In the genomic region with DNA sequence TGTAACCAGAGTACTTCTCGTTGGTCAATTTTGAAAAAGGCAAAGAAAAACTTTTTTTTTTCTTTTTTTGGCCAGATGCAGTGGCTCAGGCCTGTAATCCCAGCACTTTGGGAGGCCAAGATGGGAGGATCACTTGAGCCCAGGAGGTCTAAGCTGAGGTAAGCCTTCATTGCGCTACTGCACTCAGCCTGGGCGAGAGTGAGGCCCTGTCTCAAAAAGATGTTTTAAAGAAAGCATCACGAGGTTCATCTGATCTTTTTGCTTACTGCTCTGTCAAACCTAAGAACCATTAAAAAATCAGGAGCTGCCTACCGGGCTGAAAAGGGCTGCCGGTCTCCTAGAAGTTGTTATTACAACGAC, we compare ENCODE assay signal across 8 cellular contexts. TPM values are rescaled to one million over a fixed set of nuclear protein-coding genes. Genes with fewer than 3 reads are reported as not detected.
DNase-seq lines count a peak whose midpoint lies in the region; ATAC-seq and TF ChIP-seq lines count a peak whose summit lies in the region.

No MANE protein-coding gene starts in this region.

- peak overlapping the region; percentile 88 for H3K9ac ChIP-seq in smooth muscle cell (ENCODE audit: low read depth)

- no peaks in the 10 kb centered on the region for H3K27me3 ChIP-seq in smooth muscle cell (ENCODE audit: low read depth)

- no peaks in the 10 kb centered on the region for H3K9me3 Mint-ChIP-seq in activated naive CD4-positive, alpha-beta T cell treated with anti-CD3 and anti-CD28 coated beads, Interleukin-2, amount 10 ng/mL, durations not matched to agents 7 days and 5 days
- no peaks in the 10 kb centered on the region for H3K9me3 Mint-ChIP-seq in glutamatergic neuron (ENCODE audit: unreplicated experiment)

- WGBS in smooth muscle cell (ENCODE audit: low lambda C conversion rate), result 22% methylated on average over 7 of the region's 7 CpGs

- CTCF ChIA-PET in activated naive CD4-positive, alpha-beta T cell treated with anti-CD3 and anti-CD28 coated beads, Interleukin-2, amount 10 ng/mL, durations not matched to agents 7 days and 5 days (lab: Charles Lee), result interaction anchor here (1.0 to 1.9 kb wide), 2 partner anchors 28 to 155 kb away, joined by 3 to 6 read pairs; no protein-coding TSS in a partner anchor

- peak overlapping the region; percentile 74 for H3K4me3 ChIP-seq in smooth muscle cell

- H3K4me1 Mint-ChIP-seq in activated naive CD4-positive, alpha-beta T cell treated with anti-CD3 and anti-CD28 coated beads, Interleukin-2, amount 10 ng/mL, durations not matched to agents 7 days and 5 days, result peaks cover 38% of the 10 kb centered on the region
- H3K4me1 Mint-ChIP-seq in glutamatergic neuron (ENCODE audit: low read depth, unreplicated experiment), result peaks cover 6% of the 10 kb centered on the region

- H3K27me3 Mint-ChIP-seq in activated naive CD4-positive, alpha-beta T cell treated with anti-CD3 and anti-CD28 coated beads, Interleukin-2, amount 10 ng/mL, durations not matched to agents 7 days and 5 days, result no peaks in the 10 kb centered on the region
- H3K27me3 Mint-ChIP-seq in glutamatergic neuron (ENCODE audit: unreplicated experiment), result peaks cover 2% of the 10 kb centered on the region

- TF ChIP-seq CTCF in glutamatergic neuron (IDR thresholded peaks at IDR 0.05; ENCODE audit: partially characterized antibody, unreplicated experiment) (no peak), smooth muscle cell (IDR thresholded peaks at IDR 0.05; ENCODE audit: borderline replicate concordance, insufficient read depth, poor library complexity, severe bottlenecking) (no peak)

- H3K9me3 ChIP-seq in smooth muscle cell (replicated peaks; ENCODE audit: low read depth), result no peaks in the 10 kb centered on the region

- peaks cover 15% of the 10 kb centered on the region for H3K4me1 ChIP-seq in smooth muscle cell (ENCODE audit: low read depth)

- ATAC-seq in SK-N-SH treated with all-trans-retinoic acid at 6 μM for 48 hours (peak; percentile 7), GM21447 (IDR thresholded peaks at IDR 0.05; ENCODE audit: unreplicated experiment) (no peak)

- peaks cover 46% of the 10 kb centered on the region for H3K36me3 Mint-ChIP-seq in activated naive CD4-positive, alpha-beta T cell treated with anti-CD3 and anti-CD28 coated beads, Interleukin-2, amount 10 ng/mL, durations not matched to agents 7 days and 5 days
- no peaks in the 10 kb centered on the region for H3K36me3 Mint-ChIP-seq in glutamatergic neuron (ENCODE audit: unreplicated experiment)

- H3K4me2 ChIP-seq in smooth muscle cell, result peak overlapping the region; percentile 92

- H3K27ac Mint-ChIP-seq in activated naive CD4-positive, alpha-beta T cell treated with anti-CD3 and anti-CD28 coated beads, Interleukin-2, amount 10 ng/mL, durations not matched to agents 7 days and 5 days, result peak overlapping the region; percentile 97
- peak overlapping the region; percentile 95 for H3K27ac Mint-ChIP-seq in glutamatergic neuron (ENCODE audit: unreplicated experiment)

- H3K4me3 Mint-ChIP-seq in activated naive CD4-positive, alpha-beta T cell treated with anti-CD3 and anti-CD28 coated beads, Interleukin-2, amount 10 ng/mL, durations not matched to agents 7 days and 5 days, result peak overlapping the region; percentile 91
- H3K4me3 Mint-ChIP-seq in glutamatergic neuron (ENCODE audit: unreplicated experiment), result peak overlapping the region; percentile 100

- peak overlapping the region; percentile 82 for H2AFZ ChIP-seq in smooth muscle cell (ENCODE audit: low read depth)

- no peak for DNase-seq in activated naive CD4-positive, alpha-beta T cell treated with anti-CD3 and anti-CD28 coated beads, Interleukin-2, amount 10 ng/mL, durations not matched to agents 7 days and 5 days
- no peak for DNase-seq in activated naive CD4-positive, alpha-beta T cell treated with anti-CD3 and anti-CD28 coated beads, Interleukin-2, amount 50 U/mL, for 16 hours
- DNase-seq in glutamatergic neuron, result no peak
- DNase-seq in smooth muscle cell (lab: John Stamatoyannopoulos, UW; ENCODE audit: unreplicated experiment), result no peak
- no peak for DNase-seq in NCI-H1694 (lab: John Stamatoyannopoulos, UW)
- DNase-seq in stimulated activated CD4-positive, alpha-beta T cell treated with anti-CD3 and anti-CD28 coated beads, Interleukin-4, amount 100 ng/mL, for 24 hours, result no peak

- H4K20me1 ChIP-seq in smooth muscle cell (ENCODE audit: low read depth), result no peaks in the 10 kb centered on the region

- H3K27ac ChIP-seq in smooth muscle cell (ENCODE audit: low read depth), result peak overlapping the region; percentile 93

- peaks cover 7% of the 10 kb centered on the region for H3K79me2 ChIP-seq in smooth muscle cell (ENCODE audit: low read depth)

- H3K36me3 ChIP-seq in smooth muscle cell (ENCODE audit: low read depth), result peaks cover 9% of the 10 kb centered on the region

- no peaks in the 10 kb centered on the region for H3F3A ChIP-seq in smooth muscle cell (ENCODE audit: low read depth)

TF ChIP-seq in SK-N-SH treated with all-trans-retinoic acid at 6 μM for 48 hours, 23 proteins besides CTCF, POLR2A, EP300 and RAD21:
- TF ChIP-seq ZFP3 (CRISPR knock-in tag; IDR thresholded peaks at IDR 0.05) (no peak), BACH2 (CRISPR knock-in tag; IDR thresholded peaks at IDR 0.05; ENCODE audit: borderline replicate concordance) (no peak), ZNF8 (CRISPR knock-in tag; IDR thresholded peaks at IDR 0.05) (no peak), ZNF70 (CRISPR knock-in tag; IDR thresholded peaks at IDR 0.05) (no peak), ESRRG (CRISPR knock-in tag; IDR thresholded peaks at IDR 0.05) (no peak), ZC3H10 (CRISPR knock-in tag; IDR thresholded peaks at IDR 0.05) (no peak), OSR1 (CRISPR knock-in tag; IDR thresholded peaks at IDR 0.05) (no peak), RARB (CRISPR knock-in tag; IDR thresholded peaks at IDR 0.05) (no peak), GLIS3 (CRISPR knock-in tag; IDR thresholded peaks at IDR 0.05) (no peak), TCF4 (CRISPR knock-in tag; IDR thresholded peaks at IDR 0.05; ENCODE audit: borderline replicate concordance) (no peak), ISL1 (CRISPR knock-in tag; IDR thresholded peaks at IDR 0.05) (no peak), PPARA (CRISPR knock-in tag; IDR thresholded peaks at IDR 0.05; ENCODE audit: borderline replicate concordance) (no peak), ARNTL (CRISPR knock-in tag; IDR thresholded peaks at IDR 0.05; ENCODE audit: borderline replicate concordance, low read depth) (no peak)
- TF ChIP-seq, protein P1, sequence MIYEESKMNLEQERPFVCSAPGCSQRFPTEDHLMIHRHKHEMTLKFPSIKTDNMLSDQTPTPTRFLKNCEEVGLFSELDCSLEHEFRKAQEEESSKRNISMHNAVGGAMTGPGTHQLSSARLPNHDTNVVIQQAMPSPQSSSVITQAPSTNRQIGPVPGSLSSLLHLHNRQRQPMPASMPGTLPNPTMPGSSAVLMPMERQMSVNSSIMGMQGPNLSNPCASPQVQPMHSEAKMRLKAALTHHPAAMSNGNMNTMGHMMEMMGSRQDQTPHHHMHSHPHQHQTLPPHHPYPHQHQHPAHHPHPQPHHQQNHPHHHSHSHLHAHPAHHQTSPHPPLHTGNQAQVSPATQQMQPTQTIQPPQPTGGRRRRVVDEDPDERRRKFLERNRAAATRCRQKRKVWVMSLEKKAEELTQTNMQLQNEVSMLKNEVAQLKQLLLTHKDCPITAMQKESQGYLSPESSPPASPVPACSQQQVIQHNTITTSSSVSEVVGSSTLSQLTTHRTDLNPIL (CRISPR knock-in tag; IDR thresholded peaks at IDR 0.05; ENCODE audit: low read depth), result no peak
- TF ChIP-seq, protein P2, sequence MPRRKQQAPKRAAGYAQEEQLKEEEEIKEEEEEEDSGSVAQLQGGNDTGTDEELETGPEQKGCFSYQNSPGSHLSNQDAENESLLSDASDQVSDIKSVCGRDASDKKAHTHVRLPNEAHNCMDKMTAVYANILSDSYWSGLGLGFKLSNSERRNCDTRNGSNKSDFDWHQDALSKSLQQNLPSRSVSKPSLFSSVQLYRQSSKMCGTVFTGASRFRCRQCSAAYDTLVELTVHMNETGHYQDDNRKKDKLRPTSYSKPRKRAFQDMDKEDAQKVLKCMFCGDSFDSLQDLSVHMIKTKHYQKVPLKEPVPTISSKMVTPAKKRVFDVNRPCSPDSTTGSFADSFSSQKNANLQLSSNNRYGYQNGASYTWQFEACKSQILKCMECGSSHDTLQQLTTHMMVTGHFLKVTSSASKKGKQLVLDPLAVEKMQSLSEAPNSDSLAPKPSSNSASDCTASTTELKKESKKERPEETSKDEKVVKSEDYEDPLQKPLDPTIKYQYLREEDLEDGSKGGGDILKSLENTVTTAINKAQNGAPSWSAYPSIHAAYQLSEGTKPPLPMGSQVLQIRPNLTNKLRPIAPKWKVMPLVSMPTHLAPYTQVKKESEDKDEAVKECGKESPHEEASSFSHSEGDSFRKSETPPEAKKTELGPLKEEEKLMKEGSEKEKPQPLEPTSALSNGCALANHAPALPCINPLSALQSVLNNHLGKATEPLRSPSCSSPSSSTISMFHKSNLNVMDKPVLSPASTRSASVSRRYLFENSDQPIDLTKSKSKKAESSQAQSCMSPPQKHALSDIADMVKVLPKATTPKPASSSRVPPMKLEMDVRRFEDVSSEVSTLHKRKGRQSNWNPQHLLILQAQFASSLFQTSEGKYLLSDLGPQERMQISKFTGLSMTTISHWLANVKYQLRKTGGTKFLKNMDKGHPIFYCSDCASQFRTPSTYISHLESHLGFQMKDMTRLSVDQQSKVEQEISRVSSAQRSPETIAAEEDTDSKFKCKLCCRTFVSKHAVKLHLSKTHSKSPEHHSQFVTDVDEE (CRISPR knock-in tag; IDR thresholded peaks at IDR 0.05), result no peak
- TF ChIP-seq, protein P3, sequence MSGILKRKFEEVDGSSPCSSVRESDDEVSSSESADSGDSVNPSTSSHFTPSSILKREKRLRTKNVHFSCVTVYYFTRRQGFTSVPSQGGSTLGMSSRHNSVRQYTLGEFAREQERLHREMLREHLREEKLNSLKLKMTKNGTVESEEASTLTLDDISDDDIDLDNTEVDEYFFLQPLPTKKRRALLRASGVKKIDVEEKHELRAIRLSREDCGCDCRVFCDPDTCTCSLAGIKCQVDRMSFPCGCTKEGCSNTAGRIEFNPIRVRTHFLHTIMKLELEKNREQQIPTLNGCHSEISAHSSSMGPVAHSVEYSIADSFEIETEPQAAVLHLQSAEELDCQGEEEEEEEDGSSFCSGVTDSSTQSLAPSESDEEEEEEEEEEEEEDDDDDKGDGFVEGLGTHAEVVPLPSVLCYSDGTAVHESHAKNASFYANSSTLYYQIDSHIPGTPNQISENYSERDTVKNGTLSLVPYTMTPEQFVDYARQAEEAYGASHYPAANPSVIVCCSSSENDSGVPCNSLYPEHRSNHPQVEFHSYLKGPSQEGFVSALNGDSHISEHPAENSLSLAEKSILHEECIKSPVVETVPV (CRISPR knock-in tag; IDR thresholded peaks at IDR 0.05), result no peak

RNA-seq across cellular contexts. Expression of a gene that starts 0.6 kb away (rescaled TPM):
- total RNA-seq in glutamatergic neuron (ENCODE audit: unreplicated experiment) (30.2 TPM), smooth muscle cell (17.9 and 21.9 TPM in 2 replicates)
- polyA plus RNA-seq in smooth muscle cell, result 35.5 and 37.0 TPM in 2 replicates
